Comparison of ENCODE assay signal across 27 cellular contexts in genomic region chrX:147119088-147119487, GRCh38.
A peak's percentile ranks its signal among the peaks of the same experiment; 100 is the strongest.
DNase-seq lines count a peak whose midpoint lies in the region; ATAC-seq, FAIRE-seq and TF ChIP-seq lines count a peak whose summit lies in the region.
"Had no signal": no experiment of that assay in that cellular context is flagged by ENCODE, and none has a peak within 500 bp of the region (broad histone marks: within the 10 kb centered on the region; RNA-seq: fewer than 3 reads in every experiment).

No MANE protein-coding gene starts in this region.

- TF ChIP-seq RAD21 in IMR-90 (IDR thresholded peaks at IDR 0.05; ENCODE audit: low read length) = no peak

- no peak overlapping the region for H4K8ac ChIP-seq in IMR-90 (ENCODE audit: low read depth in 2 of 2, low read length in 2 of 2)

- H3K4me1 Mint-ChIP-seq in astrocyte (ENCODE audit: low read depth, unreplicated experiment) = no peaks in the 10 kb centered on the region
- H3K4me1 Mint-ChIP-seq: CD14-positive monocyte; CD4-positive, alpha-beta memory T cell; CD4-positive, CD25-positive, alpha-beta regulatory T cell; CD8-positive, alpha-beta memory T cell had no signal

- H2BK5ac ChIP-seq in IMR-90 (ENCODE audit: low read depth, low read length, poor library complexity, severe bottlenecking) = no peak overlapping the region

- peaks cover under 1% of the 10 kb centered on the region for H3K9me3 Mint-ChIP-seq in astrocyte (ENCODE audit: unreplicated experiment)

- H3K23ac ChIP-seq in IMR-90 (ENCODE audit: low read depth, low read length) = no peak overlapping the region

- no peak overlapping the region for H3K4me3 ChIP-seq in IMR-90 (ENCODE audit: insufficient read depth, low read depth, low read length)
- H3K4me3 ChIP-seq in astrocyte (ENCODE audit: insufficient read depth, low read depth, low read length) = no peak overlapping the region
- no peak overlapping the region for H3K4me3 ChIP-seq in pancreas
- H3K4me3 ChIP-seq: BLaER1, GM12878 had no signal

- no peak overlapping the region for H2BK20ac ChIP-seq in IMR-90 (ENCODE audit: low read depth, low read length)

- H2BK15ac ChIP-seq in IMR-90 (ENCODE audit: low read depth, low read length) = no peak overlapping the region

- H3K27me3 ChIP-seq in IMR-90 (ENCODE audit: control insufficient read depth, insufficient read depth, low read length) (no peaks in the 10 kb centered on the region), astrocyte (ENCODE audit: insufficient read depth, low read length) (no peaks in the 10 kb centered on the region), pancreas (no peaks in the 10 kb centered on the region)
- H3K27me3 ChIP-seq: BE2C had no signal

- no peak overlapping the region for H3K27ac Mint-ChIP-seq in astrocyte (ENCODE audit: unreplicated experiment)
- H3K27ac Mint-ChIP-seq: CD14-positive monocyte; CD4-positive, alpha-beta memory T cell; CD4-positive, CD25-positive, alpha-beta regulatory T cell; CD8-positive, alpha-beta memory T cell had no signal

- H3K36me3 ChIP-seq in IMR-90 (ENCODE audit: control insufficient read depth, insufficient read depth, low read length) (no peaks in the 10 kb centered on the region), astrocyte (ENCODE audit: insufficient read depth, low read length) (no peaks in the 10 kb centered on the region), pancreas (no peaks in the 10 kb centered on the region)
- H3K36me3 ChIP-seq: BE2C, BLaER1 had no signal

- in situ Hi-C loops in IMR-90 (cut with MboI; ENCODE audit: low sequenced_read_pairs) = no loop called here

- FAIRE-seq in astrocyte (lab: Jason Lieb, UNC) = peak; percentile 94
- peak; percentile 63 for FAIRE-seq in pancreas (lab: Jason Lieb, UNC)
- FAIRE-seq: A204.1, GM12878, GM12892, GM18507, GM19239 had no signal

- CTCF ChIA-PET in IMR-90 (lab: Yijun Ruan, JAX) = interaction anchor here (0.7 kb wide), 1 partner anchor 320 kb away, joined by 4 read pairs; no protein-coding TSS in a partner anchor

- no peak overlapping the region for H4K91ac ChIP-seq in IMR-90 (ENCODE audit: insufficient read depth, low read depth, low read length)

- no peak overlapping the region for H2AK5ac ChIP-seq in IMR-90 (ENCODE audit: low read depth, low read length)

- no peak overlapping the region for H3K4ac ChIP-seq in IMR-90 (ENCODE audit: low read depth, low read length)

- H3K9me3 ChIP-seq in IMR-90 (ENCODE audit: control insufficient read depth, insufficient read depth, low read length) = no peaks in the 10 kb centered on the region
- no peaks in the 10 kb centered on the region for H3K9me3 ChIP-seq in astrocyte (ENCODE audit: insufficient read depth, low read depth, low read length)
- H3K9me3 ChIP-seq in pancreas = no peaks in the 10 kb centered on the region
- H3K9me3 ChIP-seq: BE2C had no signal

- no peaks in the 10 kb centered on the region for H3K9me1 ChIP-seq in IMR-90 (ENCODE audit: insufficient read depth, low read length)

- H3K27me3 Mint-ChIP-seq in astrocyte (ENCODE audit: low read depth, unreplicated experiment) = no peaks in the 10 kb centered on the region
- H3K27me3 Mint-ChIP-seq: CD4-positive, alpha-beta memory T cell; CD4-positive, CD25-positive, alpha-beta regulatory T cell; CD8-positive, alpha-beta memory T cell had no signal

- no peak overlapping the region for H2AK9ac ChIP-seq in IMR-90 (replicated peaks; ENCODE audit: low read depth, low read length, poor library complexity)

- intact Hi-C loops in IMR-90 (cut with micrococcal nuclease) (no loop called here), pancreas (cut with DNase I) (no loop called here)

- no peak for TF ChIP-seq POLR2A in IMR-90 (IDR thresholded peaks at IDR 0.05; ENCODE audit: low read depth, low read length)

- WGBS in IMR-90 (ENCODE audit: extremely low coverage in 2 of 2, insufficient read length in 1 of 2), 2 experiments = no CpG with 5 or more reads among the region's 2 CpGs
- WGBS in pancreas, 2 donors = 15 to 23% methylated on average over 2 of the region's 2 CpGs

- H3K18ac ChIP-seq in IMR-90 (ENCODE audit: low read depth, low read length) = no peak overlapping the region

- H3K4me1 ChIP-seq in IMR-90 (ENCODE audit: control insufficient read depth, insufficient read depth, low read length) (no peaks in the 10 kb centered on the region), astrocyte (ENCODE audit: insufficient read depth, low read length) (no peaks in the 10 kb centered on the region), pancreas (no peaks in the 10 kb centered on the region)
- H3K4me1 ChIP-seq: BE2C, BLaER1 had no signal

- H4K20me1 ChIP-seq in IMR-90 (ENCODE audit: insufficient read depth, low read length) (no peaks in the 10 kb centered on the region), astrocyte (ENCODE audit: insufficient read depth, low read length) (no peaks in the 10 kb centered on the region)
- H4K20me1 ChIP-seq: BLaER1 had no signal

- H3K27ac ChIP-seq in IMR-90 (ENCODE audit: insufficient read depth, low read length) (no peak overlapping the region), astrocyte (ENCODE audit: low read depth, low read length) (no peak overlapping the region), pancreas (no peak overlapping the region)
- H3K27ac ChIP-seq: BLaER1 had no signal

- POLR2A ChIA-PET in IMR-90 (lab: Charles Lee; ENCODE audit: unreplicated experiment) = no interaction called here

- H3K56ac ChIP-seq in IMR-90 (ENCODE audit: extremely low read depth, insufficient read depth, low read length) = no peak overlapping the region

- no peak overlapping the region for H3K14ac ChIP-seq in IMR-90 (replicated peaks; ENCODE audit: low read depth, low read length)

- H3K4me2 ChIP-seq in IMR-90 (ENCODE audit: low read depth, low read length) (no peak overlapping the region), astrocyte (ENCODE audit: low read length) (no peak overlapping the region)
- H3K4me2 ChIP-seq: BLaER1 had no signal

- no peak overlapping the region for H4K5ac ChIP-seq in IMR-90 (ENCODE audit: low read depth, low read length)

- H3K4me3 Mint-ChIP-seq in astrocyte (ENCODE audit: unreplicated experiment) = no peak overlapping the region
- H3K4me3 Mint-ChIP-seq: CD14-positive monocyte; CD4-positive, alpha-beta memory T cell; CD4-positive, CD25-positive, alpha-beta regulatory T cell; CD8-positive, alpha-beta memory T cell had no signal

- H3K79me1 ChIP-seq in IMR-90 (ENCODE audit: low read depth in 1 of 2, low read length in 2 of 2) = no peaks in the 10 kb centered on the region

- TF ChIP-seq CTCF in IMR-90 (conservative IDR thresholded peaks at IDR 0.05; ENCODE audit: low read depth, low read length) (no peak), astrocyte (IDR thresholded peaks at IDR 0.05; ENCODE audit: insufficient read depth, low read depth, low read length) (no peak), pancreas (IDR thresholded peaks at IDR 0.05) (no peak)

- H2BK120ac ChIP-seq in IMR-90 (ENCODE audit: low read depth, low read length) = no peak overlapping the region

- no peaks in the 10 kb centered on the region for H3K79me2 ChIP-seq in astrocyte (ENCODE audit: insufficient read depth, low read length)

- no TSS peak for BruUV-seq in IMR-90 (replicated peaks; lab: Mats Ljungman, UMichigan)

- H3K36me3 Mint-ChIP-seq in astrocyte (ENCODE audit: low read depth, unreplicated experiment) = no peaks in the 10 kb centered on the region
- H3K36me3 Mint-ChIP-seq: CD14-positive monocyte; CD4-positive, alpha-beta memory T cell; CD4-positive, CD25-positive, alpha-beta regulatory T cell; CD8-positive, alpha-beta memory T cell had no signal

- H3K9ac ChIP-seq in IMR-90 (ENCODE audit: low read depth, low read length) (no peak overlapping the region), astrocyte (ENCODE audit: low read length) (no peak overlapping the region)
- H3K9ac ChIP-seq: BLaER1 had no signal

- DNase-seq in IMR-90 = no peak
- DNase-seq in astrocyte (ENCODE audit: low read depth) = no peak
- DNase-seq in pancreas = no peak
- DNase-seq: 8988T; ACHN; BE2C; C1 segment of cervical spinal cord; CD4-positive, alpha-beta memory T cell; CD4-positive, CD25-positive, alpha-beta regulatory T cell; CD8-positive, alpha-beta memory T cell; COR-L47; DMS 273 treated with DMSO at 0.1 percent for 48 hours; DMS153; DMS53; DMS79; DND-41; EL; GDM1 had no signal

- no peak overlapping the region for H2AFZ ChIP-seq in IMR-90 (replicated peaks; ENCODE audit: low read length, poor library complexity)
- H2AFZ ChIP-seq in astrocyte (ENCODE audit: low read depth, low read length) = no peak overlapping the region

- ATAC-seq in IMR-90 (ENCODE audit: low read depth) (no peak), pancreas (no peak), GM21528 (IDR thresholded peaks at IDR 0.05; ENCODE audit: low FRiP score, unreplicated experiment) (no peak), GM18867 (IDR thresholded peaks at IDR 0.05; ENCODE audit: unreplicated experiment) (no peak)
- ATAC-seq: GM12878 had no signal

- dilution Hi-C loops in IMR-90 (cut with HindIII; ENCODE audit: low sequenced_read_pairs, unreplicated experiment) = no loop called here

TF ChIP-seq in IMR-90, 13 proteins besides CTCF, POLR2A, EP300 and RAD21:
- no peak for TF ChIP-seq USF2 (IDR thresholded peaks at IDR 0.05; ENCODE audit: low read depth, low read length)
- TF ChIP-seq MAFK (IDR thresholded peaks at IDR 0.05; ENCODE audit: low read depth, low read length) = peak; percentile 70
